Comparison of ENCODE assay signal across 1 cellular context in the genomic region with DNA sequence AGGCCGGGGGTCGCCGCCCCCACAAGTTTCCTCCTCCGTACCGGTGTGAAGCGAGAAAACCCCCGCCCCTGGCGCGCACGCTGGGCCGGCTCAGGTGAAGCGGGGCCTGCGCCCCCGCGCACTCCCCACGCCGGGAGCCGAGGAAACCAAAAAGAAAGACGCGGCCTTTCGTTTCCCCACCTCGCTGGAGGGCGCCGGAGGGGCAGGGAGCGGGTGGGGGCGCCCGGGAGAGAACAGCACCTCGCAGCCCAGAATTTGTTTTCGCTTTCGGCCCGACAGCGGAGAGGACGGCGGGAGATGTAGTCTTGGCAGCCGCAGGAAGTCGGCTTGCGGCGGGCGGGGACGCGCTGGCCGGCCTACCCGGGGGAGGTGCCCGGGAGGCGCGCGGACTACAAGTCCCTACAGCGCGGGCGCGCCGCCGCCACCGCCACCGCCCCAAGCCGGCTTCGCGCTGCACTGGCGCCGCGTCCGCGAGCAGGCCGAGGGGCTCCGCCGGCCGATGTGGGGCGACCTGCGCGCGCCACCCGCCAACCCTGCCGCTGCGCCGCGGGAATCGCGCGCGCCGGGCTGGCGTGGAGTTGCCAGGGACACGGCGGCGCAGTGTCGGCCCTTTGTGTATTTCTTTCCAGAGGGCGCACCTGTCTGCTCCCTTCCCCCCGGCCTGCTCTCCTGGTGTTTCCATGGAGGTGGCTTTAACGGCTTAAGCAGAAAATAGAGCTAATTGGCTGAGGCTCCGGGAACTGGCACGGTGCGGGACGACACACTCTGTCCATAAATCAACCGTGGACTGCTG.
TF ChIP-seq lines count a peak whose summit lies in the region.

A gene with protein sequence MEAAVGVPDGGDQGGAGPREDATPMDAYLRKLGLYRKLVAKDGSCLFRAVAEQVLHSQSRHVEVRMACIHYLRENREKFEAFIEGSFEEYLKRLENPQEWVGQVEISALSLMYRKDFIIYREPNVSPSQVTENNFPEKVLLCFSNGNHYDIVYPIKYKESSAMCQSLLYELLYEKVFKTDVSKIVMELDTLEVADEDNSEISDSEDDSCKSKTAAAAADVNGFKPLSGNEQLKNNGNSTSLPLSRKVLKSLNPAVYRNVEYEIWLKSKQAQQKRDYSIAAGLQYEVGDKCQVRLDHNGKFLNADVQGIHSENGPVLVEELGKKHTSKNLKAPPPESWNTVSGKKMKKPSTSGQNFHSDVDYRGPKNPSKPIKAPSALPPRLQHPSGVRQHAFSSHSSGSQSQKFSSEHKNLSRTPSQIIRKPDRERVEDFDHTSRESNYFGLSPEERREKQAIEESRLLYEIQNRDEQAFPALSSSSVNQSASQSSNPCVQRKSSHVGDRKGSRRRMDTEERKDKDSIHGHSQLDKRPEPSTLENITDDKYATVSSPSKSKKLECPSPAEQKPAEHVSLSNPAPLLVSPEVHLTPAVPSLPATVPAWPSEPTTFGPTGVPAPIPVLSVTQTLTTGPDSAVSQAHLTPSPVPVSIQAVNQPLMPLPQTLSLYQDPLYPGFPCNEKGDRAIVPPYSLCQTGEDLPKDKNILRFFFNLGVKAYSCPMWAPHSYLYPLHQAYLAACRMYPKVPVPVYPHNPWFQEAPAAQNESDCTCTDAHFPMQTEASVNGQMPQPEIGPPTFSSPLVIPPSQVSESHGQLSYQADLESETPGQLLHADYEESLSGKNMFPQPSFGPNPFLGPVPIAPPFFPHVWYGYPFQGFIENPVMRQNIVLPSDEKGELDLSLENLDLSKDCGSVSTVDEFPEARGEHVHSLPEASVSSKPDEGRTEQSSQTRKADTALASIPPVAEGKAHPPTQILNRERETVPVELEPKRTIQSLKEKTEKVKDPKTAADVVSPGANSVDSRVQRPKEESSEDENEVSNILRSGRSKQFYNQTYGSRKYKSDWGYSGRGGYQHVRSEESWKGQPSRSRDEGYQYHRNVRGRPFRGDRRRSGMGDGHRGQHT (minus strand): TSS at position 292 of the 793 bp plus-strand sequence. CDS start 616 bp downstream, outside the sequence.

TF ChIP-seq in K562, 482 proteins besides CTCF, POLR2A, EP300 and RAD21 (continued from another document and continues in another):
- TF ChIP-seq RCOR1 (IDR thresholded peaks at IDR 0.05; ENCODE audit: borderline replicate concordance in 1 of 2, low read depth in 2 of 2, low read length in 2 of 2): peak in 1 of 2 experiments; percentile 22; a peak in 1 of 4 replicates
- TF ChIP-seq ZSCAN32 (CRISPR knock-in tag; IDR thresholded peaks at IDR 0.05): no peak
- TF ChIP-seq C11orf30 (IDR thresholded peaks at IDR 0.05; ENCODE audit: low read depth): no peak
- no peak for TF ChIP-seq ARNT (IDR thresholded peaks at IDR 0.05)
- no peak for TF ChIP-seq CC2D1A (IDR thresholded peaks at IDR 0.05)
- no peak for TF ChIP-seq BHLHE40 (IDR thresholded peaks at IDR 0.05; ENCODE audit: low read length)
- TF ChIP-seq ZNF121 (CRISPR knock-in tag; conservative IDR thresholded peaks at IDR 0.05): 0 out of 2 replicates have a peak, but pooled peaks have one; percentile 4
- TF ChIP-seq CBX1 (IDR thresholded peaks at IDR 0.05; ENCODE audit: low read depth): peak; percentile 11; the same call in 1 of the 2 replicates
- TF ChIP-seq PCBP2 (IDR thresholded peaks at IDR 0.05; ENCODE audit: low read depth, low read length, poor library complexity, severe bottlenecking): no peak
- TF ChIP-seq RFX1 (IDR thresholded peaks at IDR 0.05): peak; percentile 61
- TF ChIP-seq, protein P1, sequence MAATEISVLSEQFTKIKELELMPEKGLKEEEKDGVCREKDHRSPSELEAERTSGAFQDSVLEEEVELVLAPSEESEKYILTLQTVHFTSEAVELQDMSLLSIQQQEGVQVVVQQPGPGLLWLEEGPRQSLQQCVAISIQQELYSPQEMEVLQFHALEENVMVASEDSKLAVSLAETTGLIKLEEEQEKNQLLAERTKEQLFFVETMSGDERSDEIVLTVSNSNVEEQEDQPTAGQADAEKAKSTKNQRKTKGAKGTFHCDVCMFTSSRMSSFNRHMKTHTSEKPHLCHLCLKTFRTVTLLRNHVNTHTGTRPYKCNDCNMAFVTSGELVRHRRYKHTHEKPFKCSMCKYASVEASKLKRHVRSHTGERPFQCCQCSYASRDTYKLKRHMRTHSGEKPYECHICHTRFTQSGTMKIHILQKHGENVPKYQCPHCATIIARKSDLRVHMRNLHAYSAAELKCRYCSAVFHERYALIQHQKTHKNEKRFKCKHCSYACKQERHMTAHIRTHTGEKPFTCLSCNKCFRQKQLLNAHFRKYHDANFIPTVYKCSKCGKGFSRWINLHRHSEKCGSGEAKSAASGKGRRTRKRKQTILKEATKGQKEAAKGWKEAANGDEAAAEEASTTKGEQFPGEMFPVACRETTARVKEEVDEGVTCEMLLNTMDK (IDR thresholded peaks at IDR 0.05; ENCODE audit: borderline replicate concordance, insufficient read depth, low read depth, low read length, poor library complexity, severe bottlenecking): peak; percentile 30
- TF ChIP-seq, protein P2, sequence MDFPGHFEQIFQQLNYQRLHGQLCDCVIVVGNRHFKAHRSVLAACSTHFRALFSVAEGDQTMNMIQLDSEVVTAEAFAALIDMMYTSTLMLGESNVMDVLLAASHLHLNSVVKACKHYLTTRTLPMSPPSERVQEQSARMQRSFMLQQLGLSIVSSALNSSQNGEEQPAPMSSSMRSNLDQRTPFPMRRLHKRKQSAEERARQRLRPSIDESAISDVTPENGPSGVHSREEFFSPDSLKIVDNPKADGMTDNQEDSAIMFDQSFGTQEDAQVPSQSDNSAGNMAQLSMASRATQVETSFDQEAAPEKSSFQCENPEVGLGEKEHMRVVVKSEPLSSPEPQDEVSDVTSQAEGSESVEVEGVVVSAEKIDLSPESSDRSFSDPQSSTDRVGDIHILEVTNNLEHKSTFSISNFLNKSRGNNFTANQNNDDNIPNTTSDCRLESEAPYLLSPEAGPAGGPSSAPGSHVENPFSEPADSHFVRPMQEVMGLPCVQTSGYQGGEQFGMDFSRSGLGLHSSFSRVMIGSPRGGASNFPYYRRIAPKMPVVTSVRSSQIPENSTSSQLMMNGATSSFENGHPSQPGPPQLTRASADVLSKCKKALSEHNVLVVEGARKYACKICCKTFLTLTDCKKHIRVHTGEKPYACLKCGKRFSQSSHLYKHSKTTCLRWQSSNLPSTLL (IDR thresholded peaks at IDR 0.05): no peak
- no peak for TF ChIP-seq RBM22 (IDR thresholded peaks at IDR 0.05; ENCODE audit: low read depth, low read length, poor library complexity, severe bottlenecking)
- no peak for TF ChIP-seq FOXK2 (conservative IDR thresholded peaks at IDR 0.05 in 1 of 2, IDR thresholded peaks at IDR 0.05 in 1 of 2; ENCODE audit: low read depth in 2 of 2)
- TF ChIP-seq, protein P3, sequence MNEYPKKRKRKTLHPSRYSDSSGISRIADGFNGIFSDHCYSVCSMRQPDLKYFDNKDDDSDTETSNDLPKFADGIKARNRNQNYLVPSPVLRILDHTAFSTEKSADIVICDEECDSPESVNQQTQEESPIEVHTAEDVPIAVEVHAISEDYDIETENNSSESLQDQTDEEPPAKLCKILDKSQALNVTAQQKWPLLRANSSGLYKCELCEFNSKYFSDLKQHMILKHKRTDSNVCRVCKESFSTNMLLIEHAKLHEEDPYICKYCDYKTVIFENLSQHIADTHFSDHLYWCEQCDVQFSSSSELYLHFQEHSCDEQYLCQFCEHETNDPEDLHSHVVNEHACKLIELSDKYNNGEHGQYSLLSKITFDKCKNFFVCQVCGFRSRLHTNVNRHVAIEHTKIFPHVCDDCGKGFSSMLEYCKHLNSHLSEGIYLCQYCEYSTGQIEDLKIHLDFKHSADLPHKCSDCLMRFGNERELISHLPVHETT (CRISPR knock-in tag; conservative IDR thresholded peaks at IDR 0.05 in 1 of 2, IDR thresholded peaks at IDR 0.05 in 1 of 2): no peak
- TF ChIP-seq NFIX (CRISPR knock-in tag; IDR thresholded peaks at IDR 0.05; ENCODE audit: low read depth): no peak
- no peak for TF ChIP-seq PYGO2 (tag; IDR thresholded peaks at IDR 0.05)
- TF ChIP-seq MTA1 (IDR thresholded peaks at IDR 0.05; ENCODE audit: borderline replicate concordance): no peak
- no peak for TF ChIP-seq WHSC1 (IDR thresholded peaks at IDR 0.05; ENCODE audit: low read length)
- TF ChIP-seq MECOM (CRISPR knock-in tag; IDR thresholded peaks at IDR 0.05): no peak
- no peak for TF ChIP-seq FOXJ3 (CRISPR knock-in tag; IDR thresholded peaks at IDR 0.05)
- TF ChIP-seq TAF15 (IDR thresholded peaks at IDR 0.05; ENCODE audit: low read depth, low read length): no peak
- no peak for TF ChIP-seq ZNF77 (CRISPR knock-in tag; IDR thresholded peaks at IDR 0.05)
- TF ChIP-seq, protein P4, sequence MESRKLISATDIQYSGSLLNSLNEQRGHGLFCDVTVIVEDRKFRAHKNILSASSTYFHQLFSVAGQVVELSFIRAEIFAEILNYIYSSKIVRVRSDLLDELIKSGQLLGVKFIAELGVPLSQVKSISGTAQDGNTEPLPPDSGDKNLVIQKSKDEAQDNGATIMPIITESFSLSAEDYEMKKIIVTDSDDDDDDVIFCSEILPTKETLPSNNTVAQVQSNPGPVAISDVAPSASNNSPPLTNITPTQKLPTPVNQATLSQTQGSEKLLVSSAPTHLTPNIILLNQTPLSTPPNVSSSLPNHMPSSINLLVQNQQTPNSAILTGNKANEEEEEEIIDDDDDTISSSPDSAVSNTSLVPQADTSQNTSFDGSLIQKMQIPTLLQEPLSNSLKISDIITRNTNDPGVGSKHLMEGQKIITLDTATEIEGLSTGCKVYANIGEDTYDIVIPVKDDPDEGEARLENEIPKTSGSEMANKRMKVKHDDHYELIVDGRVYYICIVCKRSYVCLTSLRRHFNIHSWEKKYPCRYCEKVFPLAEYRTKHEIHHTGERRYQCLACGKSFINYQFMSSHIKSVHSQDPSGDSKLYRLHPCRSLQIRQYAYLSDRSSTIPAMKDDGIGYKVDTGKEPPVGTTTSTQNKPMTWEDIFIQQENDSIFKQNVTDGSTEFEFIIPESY (CRISPR knock-in tag; IDR thresholded peaks at IDR 0.05): no peak
- no peak for TF ChIP-seq SIRT6 (IDR thresholded peaks at IDR 0.05; ENCODE audit: low read depth, low read length)
- peak; percentile 78 to 85 for TF ChIP-seq NRF1 (conservative IDR thresholded peaks at IDR 0.05 in 1 of 2, IDR thresholded peaks at IDR 0.05 in 1 of 2)
- TF ChIP-seq NFE2 (IDR thresholded peaks at IDR 0.05; ENCODE audit: low read depth): no peak
- TF ChIP-seq, protein P5, sequence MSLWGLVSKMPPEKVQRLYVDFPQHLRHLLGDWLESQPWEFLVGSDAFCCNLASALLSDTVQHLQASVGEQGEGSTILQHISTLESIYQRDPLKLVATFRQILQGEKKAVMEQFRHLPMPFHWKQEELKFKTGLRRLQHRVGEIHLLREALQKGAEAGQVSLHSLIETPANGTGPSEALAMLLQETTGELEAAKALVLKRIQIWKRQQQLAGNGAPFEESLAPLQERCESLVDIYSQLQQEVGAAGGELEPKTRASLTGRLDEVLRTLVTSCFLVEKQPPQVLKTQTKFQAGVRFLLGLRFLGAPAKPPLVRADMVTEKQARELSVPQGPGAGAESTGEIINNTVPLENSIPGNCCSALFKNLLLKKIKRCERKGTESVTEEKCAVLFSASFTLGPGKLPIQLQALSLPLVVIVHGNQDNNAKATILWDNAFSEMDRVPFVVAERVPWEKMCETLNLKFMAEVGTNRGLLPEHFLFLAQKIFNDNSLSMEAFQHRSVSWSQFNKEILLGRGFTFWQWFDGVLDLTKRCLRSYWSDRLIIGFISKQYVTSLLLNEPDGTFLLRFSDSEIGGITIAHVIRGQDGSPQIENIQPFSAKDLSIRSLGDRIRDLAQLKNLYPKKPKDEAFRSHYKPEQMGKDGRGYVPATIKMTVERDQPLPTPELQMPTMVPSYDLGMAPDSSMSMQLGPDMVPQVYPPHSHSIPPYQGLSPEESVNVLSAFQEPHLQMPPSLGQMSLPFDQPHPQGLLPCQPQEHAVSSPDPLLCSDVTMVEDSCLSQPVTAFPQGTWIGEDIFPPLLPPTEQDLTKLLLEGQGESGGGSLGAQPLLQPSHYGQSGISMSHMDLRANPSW (CRISPR knock-in tag; IDR thresholded peaks at IDR 0.05): no peak
- no peak for TF ChIP-seq MCM2 (IDR thresholded peaks at IDR 0.05; ENCODE audit: low read depth)
- no peak for TF ChIP-seq ZNF384 (IDR thresholded peaks at IDR 0.05; ENCODE audit: low read depth, low read length)
- TF ChIP-seq NFRKB (IDR thresholded peaks at IDR 0.05; ENCODE audit: low read depth): peak; percentile 20; the same call in 1 of the 2 replicates
- TF ChIP-seq, protein P6, sequence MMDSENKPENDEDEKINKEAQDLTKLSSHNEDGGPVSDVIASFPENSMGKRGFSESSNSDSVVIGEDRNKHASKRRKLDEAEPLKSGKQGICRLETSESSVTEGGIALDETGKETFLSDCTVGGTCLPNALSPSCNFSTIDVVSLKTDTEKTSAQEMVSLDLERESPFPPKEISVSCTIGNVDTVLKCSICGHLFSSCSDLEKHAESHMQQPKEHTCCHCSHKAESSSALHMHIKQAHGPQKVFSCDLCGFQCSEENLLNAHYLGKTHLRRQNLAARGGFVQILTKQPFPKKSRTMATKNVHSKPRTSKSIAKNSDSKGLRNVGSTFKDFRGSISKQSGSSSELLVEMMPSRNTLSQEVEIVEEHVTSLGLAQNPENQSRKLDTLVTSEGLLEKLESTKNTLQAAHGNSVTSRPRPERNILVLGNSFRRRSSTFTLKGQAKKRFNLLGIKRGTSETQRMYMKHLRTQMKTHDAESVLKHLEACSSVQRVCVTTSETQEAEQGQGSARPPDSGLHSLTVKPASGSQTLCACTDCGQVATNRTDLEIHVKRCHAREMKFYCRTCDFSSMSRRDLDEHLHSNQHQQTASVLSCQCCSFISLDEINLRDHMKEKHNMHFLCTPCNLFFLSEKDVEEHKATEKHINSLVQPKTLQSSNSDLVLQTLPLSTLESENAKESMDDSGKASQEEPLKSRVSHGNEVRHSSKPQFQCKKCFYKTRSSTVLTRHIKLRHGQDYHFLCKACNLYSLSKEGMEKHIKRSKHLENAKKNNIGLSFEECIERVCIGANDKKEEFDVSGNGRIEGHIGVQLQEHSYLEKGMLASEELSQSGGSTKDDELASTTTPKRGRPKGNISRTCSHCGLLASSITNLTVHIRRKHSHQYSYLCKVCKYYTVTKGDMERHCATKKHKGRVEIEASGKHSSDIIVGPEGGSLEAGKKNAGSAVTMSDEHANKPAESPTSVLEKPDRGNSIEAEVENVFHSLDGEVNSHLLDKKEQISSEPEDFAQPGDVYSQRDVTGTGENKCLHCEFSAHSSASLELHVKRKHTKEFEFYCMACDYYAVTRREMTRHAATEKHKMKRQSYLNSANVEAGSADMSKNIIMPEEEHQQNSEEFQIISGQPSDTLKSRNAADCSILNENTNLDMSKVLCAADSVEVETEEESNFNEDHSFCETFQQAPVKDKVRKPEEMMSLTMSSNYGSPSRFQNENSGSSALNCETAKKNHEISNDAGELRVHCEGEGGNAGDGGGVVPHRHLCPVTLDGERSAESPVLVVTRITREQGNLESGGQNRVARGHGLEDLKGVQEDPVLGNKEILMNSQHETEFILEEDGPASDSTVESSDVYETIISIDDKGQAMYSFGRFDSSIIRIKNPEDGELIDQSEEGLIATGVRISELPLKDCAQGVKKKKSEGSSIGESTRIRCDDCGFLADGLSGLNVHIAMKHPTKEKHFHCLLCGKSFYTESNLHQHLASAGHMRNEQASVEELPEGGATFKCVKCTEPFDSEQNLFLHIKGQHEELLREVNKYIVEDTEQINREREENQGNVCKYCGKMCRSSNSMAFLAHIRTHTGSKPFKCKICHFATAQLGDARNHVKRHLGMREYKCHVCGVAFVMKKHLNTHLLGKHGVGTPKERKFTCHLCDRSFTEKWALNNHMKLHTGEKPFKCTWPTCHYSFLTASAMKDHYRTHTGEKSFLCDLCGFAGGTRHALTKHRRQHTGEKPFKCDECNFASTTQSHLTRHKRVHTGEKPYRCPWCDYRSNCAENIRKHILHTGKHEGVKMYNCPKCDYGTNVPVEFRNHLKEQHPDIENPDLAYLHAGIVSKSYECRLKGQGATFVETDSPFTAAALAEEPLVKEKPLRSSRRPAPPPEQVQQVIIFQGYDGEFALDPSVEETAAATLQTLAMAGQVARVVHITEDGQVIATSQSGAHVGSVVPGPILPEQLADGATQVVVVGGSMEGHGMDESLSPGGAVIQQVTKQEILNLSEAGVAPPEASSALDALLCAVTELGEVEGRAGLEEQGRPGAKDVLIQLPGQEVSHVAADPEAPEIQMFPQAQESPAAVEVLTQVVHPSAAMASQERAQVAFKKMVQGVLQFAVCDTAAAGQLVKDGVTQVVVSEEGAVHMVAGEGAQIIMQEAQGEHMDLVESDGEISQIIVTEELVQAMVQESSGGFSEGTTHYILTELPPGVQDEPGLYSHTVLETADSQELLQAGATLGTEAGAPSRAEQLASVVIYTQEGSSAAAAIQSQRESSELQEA (IDR thresholded peaks at IDR 0.05; ENCODE audit: low read depth): no peak
